1 cellular context compared by ENCODE assay signal in genomic region chr7:70893422-70893821, GRCh38.
TF ChIP-seq lines count a peak whose summit lies in the region.

No MANE protein-coding gene starts in this region.

TF ChIP-seq in GM23338, 12 proteins besides CTCF, POLR2A, EP300 and RAD21 (continued from another document):
- TF ChIP-seq REST (IDR thresholded peaks at IDR 0.05; ENCODE audit: unreplicated experiment) (no peak), NANOG (IDR thresholded peaks at IDR 0.05; ENCODE audit: borderline replicate concordance) (no peak), CREB1 (CRISPR knock-in tag; IDR thresholded peaks at IDR 0.05; ENCODE audit: low read depth) (no peak)
